In the genomic region with DNA sequence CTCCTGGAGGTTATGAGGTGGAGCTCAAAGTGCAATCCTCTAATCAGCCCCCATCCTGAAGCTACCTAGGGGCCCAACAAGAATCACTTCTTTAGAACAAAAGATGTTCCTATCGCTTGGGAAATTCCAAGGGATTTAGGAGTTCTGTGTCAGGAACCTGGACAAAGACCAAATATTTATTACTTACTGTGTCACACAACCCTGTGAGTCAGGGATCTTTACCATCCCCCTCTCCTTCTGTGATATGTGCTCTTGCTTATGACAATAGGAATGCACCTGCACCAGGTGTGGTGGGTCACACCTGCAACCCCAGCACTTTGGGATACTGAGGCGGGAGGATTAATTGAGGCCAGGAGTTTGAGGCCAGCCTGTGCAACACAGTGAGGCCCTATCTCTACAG, we compare ENCODE assay signal across 20 cellular contexts.
"Had no signal": no experiment of that assay in that cellular context is flagged by ENCODE, and none has a peak within 500 bp of the region (broad histone marks: within the 10 kb centered on the region; RNA-seq: fewer than 3 reads in every experiment).

No MANE protein-coding gene starts in this region.

- DNase-seq: dermis blood vessel endothelial cell; effector memory CD4-positive, alpha-beta T cell; erythroblast; esophagus squamous epithelium; mesenchymal stem cell; mucosa of descending colon; naive B cell; pancreas; spleen; stimulated activated naive B cell treated with anti-CD40 and anti-IgM and Interleukin-4, amounts not matched to agents 10 μg/mL and 1 μg/mL and 100 μg/mL, for 72 hours; trophoblast cell had no signal

- H3K36me3 ChIP-seq: esophagus squamous epithelium, neutrophil, pancreas, right atrium auricular region, spleen, thoracic aorta, vagina had no signal

- H3K4me3 ChIP-seq: coronary artery, esophagus squamous epithelium, lung, mucosa of descending colon, pancreas, right atrium auricular region, spleen, thoracic aorta, vagina had no signal

- FAIRE-seq: endothelial cell of umbilical vein, frontal cortex, keratinocyte, pancreas had no signal

- H3K9me3 ChIP-seq: neutrophil, pancreas, right atrium auricular region, thoracic aorta, vagina had no signal

- H3K27ac ChIP-seq: coronary artery, esophagus squamous epithelium, neutrophil, pancreas, right atrium auricular region, spleen, thoracic aorta, vagina had no signal

- H3K27me3 ChIP-seq: esophagus squamous epithelium, neutrophil, pancreas, right atrium auricular region, spleen, vagina had no signal

- H3K4me1 ChIP-seq: esophagus squamous epithelium, pancreas, right atrium auricular region, spleen, vagina had no signal
